In genomic region chr6:109498049-109498448, GRCh38 we compare ENCODE assay signal across 16 cellular contexts.
"Had no signal": no experiment of that assay in that cellular context is flagged by ENCODE, and none has a peak within 500 bp of the region (broad histone marks: within the 10 kb centered on the region; RNA-seq: fewer than 3 reads in every experiment).

No MANE protein-coding gene starts in this region.

- H3K4me3 Mint-ChIP-seq: endodermal cell; nephron progenitor cell; stimulated activated naive B cell treated with anti-CD40 and anti-IgM and Interleukin-4, amounts not matched to agents 10 μg/mL and 1 μg/mL and 100 μg/mL, for 72 hours; stimulated activated naive CD8-positive, alpha-beta T cell treated with anti-CD3 and anti-CD28 coated beads, Interleukin-15, amount 100 ng/mL, for 72 hours had no signal

- DNase-seq: effector CD4-positive, alpha-beta T cell; endodermal cell; heart left ventricle; hippocampal formation; left colon; mesendoderm; naive B cell; nephron progenitor cell; posterior cingulate gyrus; sigmoid colon; stimulated activated CD4-positive, alpha-beta T cell treated with anti-CD3 and anti-CD28 coated beads, Interleukin-2, amount 100 ng/mL, for 24 hours; stimulated activated CD4-positive, alpha-beta T cell treated with anti-CD3 and anti-CD28 coated beads, Interleukin-4, amount 100 ng/mL, for 4 hours; stimulated activated naive B cell treated with anti-CD40 and anti-IgM and Interleukin-4, amounts not matched to agents 10 μg/mL and 1 μg/mL and 100 μg/mL, for 72 hours; stimulated activated naive CD8-positive, alpha-beta T cell treated with anti-CD3 and anti-CD28 coated beads, Interleukin-15, amount 100 ng/mL, for 72 hours; testis; upper lobe of right lung had no signal

- H3K9me3 Mint-ChIP-seq: endodermal cell; naive B cell; nephron progenitor cell; stimulated activated naive B cell treated with anti-CD40 and anti-IgM and Interleukin-4, amounts not matched to agents 10 μg/mL and 1 μg/mL and 100 μg/mL, for 72 hours; stimulated activated naive CD8-positive, alpha-beta T cell treated with anti-CD3 and anti-CD28 coated beads, Interleukin-15, amount 100 ng/mL, for 72 hours had no signal

- H3K27me3 Mint-ChIP-seq: naive B cell; stimulated activated naive B cell treated with anti-CD40 and anti-IgM and Interleukin-4, amounts not matched to agents 10 μg/mL and 1 μg/mL and 100 μg/mL, for 72 hours; stimulated activated naive CD8-positive, alpha-beta T cell treated with anti-CD3 and anti-CD28 coated beads, Interleukin-15, amount 100 ng/mL, for 72 hours had no signal

- H3K36me3 Mint-ChIP-seq: naive B cell; stimulated activated naive B cell treated with anti-CD40 and anti-IgM and Interleukin-4, amounts not matched to agents 10 μg/mL and 1 μg/mL and 100 μg/mL, for 72 hours had no signal

- H3K27ac Mint-ChIP-seq: endodermal cell; nephron progenitor cell; stimulated activated naive B cell treated with anti-CD40 and anti-IgM and Interleukin-4, amounts not matched to agents 10 μg/mL and 1 μg/mL and 100 μg/mL, for 72 hours; stimulated activated naive CD8-positive, alpha-beta T cell treated with anti-CD3 and anti-CD28 coated beads, Interleukin-15, amount 100 ng/mL, for 72 hours had no signal

- ATAC-seq: heart left ventricle; left colon; stimulated activated naive B cell treated with anti-CD40 and anti-IgM and Interleukin-4, amounts not matched to agents 10 μg/mL and 1 μg/mL and 100 μg/mL, for 72 hours; stimulated activated naive CD8-positive, alpha-beta T cell treated with anti-CD3 and anti-CD28 coated beads, Interleukin-15, amount 100 ng/mL, for 72 hours; upper lobe of right lung had no signal
